ENCODE assay signal across 8 cellular contexts in the genomic region with DNA sequence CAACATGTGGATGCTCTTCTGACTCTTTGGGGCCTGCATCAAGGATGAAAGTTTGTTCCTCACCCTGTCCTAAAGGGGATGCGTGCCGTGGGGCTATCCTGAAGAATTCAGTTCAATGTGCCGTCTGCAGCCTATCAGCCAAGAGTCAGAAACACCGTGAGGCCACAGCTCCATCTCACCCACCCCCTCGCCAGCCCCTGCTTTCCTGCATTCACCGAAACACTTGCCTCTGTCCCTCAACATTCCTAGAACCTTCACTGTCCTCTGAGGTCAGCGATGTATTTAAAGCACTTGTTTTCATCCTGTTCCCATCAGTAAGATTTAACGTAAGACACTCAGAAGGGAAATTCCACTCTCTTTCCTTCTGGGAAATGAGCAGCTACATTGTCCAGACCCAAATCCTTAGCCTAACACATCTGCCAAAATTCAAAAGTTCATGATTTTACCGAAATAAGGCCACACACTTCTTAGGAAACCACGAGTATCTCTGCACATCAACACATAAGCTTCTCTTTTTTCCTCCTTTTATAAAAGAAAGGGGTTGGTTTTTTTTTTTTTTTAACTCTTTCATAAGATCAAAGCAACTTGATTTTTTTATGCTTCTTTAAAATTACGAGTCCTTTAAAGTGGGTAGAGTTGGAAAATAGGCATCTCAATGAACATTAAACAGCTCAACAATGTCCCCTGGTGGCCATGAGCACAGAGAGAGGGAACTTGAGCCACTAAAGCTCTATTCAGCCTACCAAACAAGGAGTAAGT.
DNase-seq lines count a peak whose midpoint lies in the region; FAIRE-seq and TF ChIP-seq lines count a peak whose summit lies in the region.

No MANE protein-coding gene starts in this region.

- H3K27me3 ChIP-seq in dorsolateral prefrontal cortex, result no peaks in the 10 kb centered on the region

- peaks cover 14% of the 10 kb centered on the region for H3K4me1 Mint-ChIP-seq in mesothelial cell of epicardium

- no peak for TF ChIP-seq POLR2A in H54 (IDR thresholded peaks at IDR 0.05; ENCODE audit: low read depth, low read length)

- peak overlapping the region; percentile 20 for H3K4me3 Mint-ChIP-seq in mesothelial cell of epicardium

- peak overlapping the region in 3 of 59 donors; percentile 16 to 20 (median 18) for H3K4me3 ChIP-seq in dorsolateral prefrontal cortex

- no peaks in the 10 kb centered on the region for H3K27me3 Mint-ChIP-seq in mesothelial cell of epicardium (ENCODE audit: low read depth)

- no peaks in the 10 kb centered on the region for H3K9me3 Mint-ChIP-seq in mesothelial cell of epicardium

- peak; percentile 93 for FAIRE-seq in H54 (lab: Jason Lieb, UNC)

- peak; percentile 63 to 97 (median 88) for TF ChIP-seq CTCF in dorsolateral prefrontal cortex (IDR thresholded peaks at IDR 0.05 in 54 of 56, conservative IDR thresholded peaks at IDR 0.05 in 2 of 56; ENCODE audit: low read depth in 1 of 56, partially characterized antibody in 56 of 56)
- peak; percentile 60 for TF ChIP-seq CTCF in mesothelial cell of epicardium (IDR thresholded peaks at IDR 0.05; ENCODE audit: unreplicated experiment)

- peak overlapping the region in 10 of 59 donors; percentile 10 to 65 (median 32) for H3K27ac ChIP-seq in dorsolateral prefrontal cortex

- H3K36me3 Mint-ChIP-seq in mesothelial cell of epicardium, result peaks cover 6% of the 10 kb centered on the region

- DNase-seq in COLO668 (lab: John Stamatoyannopoulos, UW; ENCODE audit: unreplicated experiment) (peak; percentile 41), H54 (ENCODE audit: insufficient read length, low spot score) (no peak), NCI-H2227 (lab: John Stamatoyannopoulos, UW; ENCODE audit: unreplicated experiment) (peak; percentile 57), dorsolateral prefrontal cortex (peak in 7 of 10 donors; percentile 39 to 73 (median 52)), mesothelial cell of epicardium (ENCODE audit: low spot score in 2 of 2, unreplicated experiment in 2 of 2) (peak in 1 of 2 experiments; percentile 53), 8988T (no peak)
- DNase-seq in activated CD4-positive, alpha-beta T cell treated with anti-CD3 and anti-CD28 coated beads, Interleukin-2, amount 50 U/mL, for 4 hours, result peak; percentile 72
- DNase-seq in stimulated activated CD8-positive, alpha-beta memory T cell treated with anti-CD3 and anti-CD28 coated beads, Interleukin-15, amount 100 ng/mL, for 48 hours (ENCODE audit: low read depth in 2 of 2), result peak; percentile 11 to 42

- intact Hi-C loops in dorsolateral prefrontal cortex (cut with DNase I), result loop anchor here (5.0 kb wide), 3 partner anchors 177 to 317 kb away; a partner anchor contains a TSS

- peak overlapping the region; percentile 92 for H3K27ac Mint-ChIP-seq in mesothelial cell of epicardium

Comparison
In these comparisons a context has a peak if more than half of its experiments do, and no peak if none do; other contexts are left out.
1. DNase-seq: peak in COLO668 (single experiment), NCI-H2227 (single experiment), activated CD4-positive, alpha-beta T cell treated with anti-CD3 and anti-CD28 coated beads, Interleukin-2, amount 50 U/mL, for 4 hours (2 of 2), dorsolateral prefrontal cortex (7 of 10) and stimulated activated CD8-positive, alpha-beta memory T cell treated with anti-CD3 and anti-CD28 coated beads, Interleukin-15, amount 100 ng/mL, for 48 hours (2 of 2); none in H54 (single experiment) and 8988T (single experiment).